ENCODE assay signal across 21 cellular contexts in genomic region chr1:98102369-98103030, GRCh38.
DNase-seq lines count a peak whose midpoint lies in the region; ATAC-seq lines count a peak whose summit lies in the region.
"Had no signal": no experiment of that assay in that cellular context is flagged by ENCODE, and none has a peak within 500 bp of the region (broad histone marks: within the 10 kb centered on the region; RNA-seq: fewer than 3 reads in every experiment).

No MANE protein-coding gene starts in this region.

- H3K9ac ChIP-seq in SK-N-MC (ENCODE audit: insufficient read length) (no peak overlapping the region), skeletal muscle satellite cell (ENCODE audit: low read depth, low read length) (no peak overlapping the region)
- H3K9ac ChIP-seq: BLaER1 treated with 17β-estradiol and CSF1 and Interleukin-3, amounts not matched to agents 10 nM and 100 nM; parathyroid adenoma had no signal

- peak overlapping the region; percentile 15 for H3K4me2 ChIP-seq in skeletal muscle satellite cell (ENCODE audit: low read length)
- H3K4me2 ChIP-seq: BLaER1 treated with 17β-estradiol and CSF1 and Interleukin-3, amounts not matched to agents 10 nM and 100 nM had no signal

- no peaks in the 10 kb centered on the region for H3K27me3 ChIP-seq in skeletal muscle satellite cell (ENCODE audit: control insufficient read depth, insufficient read depth, low read length)
- H3K27me3 ChIP-seq: BLaER1 treated with 17β-estradiol and CSF1 and Interleukin-3, amounts not matched to agents 10 nM and 100 nM; esophagus squamous epithelium; sigmoid colon; stomach had no signal

- H3K9me3 ChIP-seq in SK-N-MC (ENCODE audit: low read depth, low read length) (no peaks in the 10 kb centered on the region), skeletal muscle satellite cell (replicated peaks; ENCODE audit: low read length) (peaks cover 4% of the 10 kb centered on the region)

- peaks cover 20% of the 10 kb centered on the region for H3K4me1 ChIP-seq in skeletal muscle satellite cell (ENCODE audit: control insufficient read depth, insufficient read depth, low read length)
- H3K4me1 ChIP-seq: BLaER1 treated with 17β-estradiol and CSF1 and Interleukin-3, amounts not matched to agents 10 nM and 100 nM; parathyroid adenoma; sigmoid colon had no signal

- DNase-seq in HCEC 1CT, result peak; percentile 42
- DNase-seq in SK-N-MC (ENCODE audit: low read depth, low spot score), result no peak
- DNase-seq in fibroblast of peridontal ligament (ENCODE audit: extremely low read depth), result peak; percentile 54
- DNase-seq in cerebellum (ENCODE audit: low spot score), result no peak
- DNase-seq in DMS53 (lab: John Stamatoyannopoulos, UW), result no peak
- DNase-seq: activated CD4-positive, alpha-beta T cell treated with anti-CD3 and anti-CD28 coated beads, Interleukin-2, amount 50 U/mL, for 4 hours; activated gamma-delta T cell; effector CD8-positive, alpha-beta T cell; esophagus squamous epithelium; left colon; MV-4-11; NCI-H2029 treated with DMSO at 0.1 percent for 48 hours; Right ventricle myocardium superior; sigmoid colon; stimulated activated CD4-positive, alpha-beta T cell treated with anti-CD3 and anti-CD28 coated beads, Interleukin-2, amount 100 ng/mL, for 48 hours; stomach had no signal

- H3K36me3 ChIP-seq in SK-N-MC (ENCODE audit: insufficient read depth, low read length), result no peaks in the 10 kb centered on the region
- no peaks in the 10 kb centered on the region for H3K36me3 ChIP-seq in skeletal muscle satellite cell (ENCODE audit: insufficient read depth, low read length)
- H3K36me3 ChIP-seq: BLaER1 treated with 17β-estradiol and CSF1 and Interleukin-3, amounts not matched to agents 10 nM and 100 nM; esophagus squamous epithelium; sigmoid colon; stomach had no signal

- no peak for ATAC-seq in GM19351 (IDR thresholded peaks at IDR 0.05; ENCODE audit: unreplicated experiment)
- ATAC-seq: left colon; natural killer cell treated with Interleukin-12 subunit alpha and Interleukin-12 subunit beta and Interleukin-15 and Interleukin-18, amount 100 ng/mL, for 72 hours had no signal

- H3K4me3 ChIP-seq in SK-N-MC, result no peak overlapping the region
- no peak overlapping the region for H3K4me3 ChIP-seq in skeletal muscle satellite cell (ENCODE audit: low read length)
- H3K4me3 ChIP-seq: BLaER1 treated with 17β-estradiol and CSF1 and Interleukin-3, amounts not matched to agents 10 nM and 100 nM; esophagus squamous epithelium; sigmoid colon; stomach had no signal

- peak overlapping the region; percentile 37; the same call in 1 of the 2 replicates for H3K27ac ChIP-seq in SK-N-MC
- H3K27ac ChIP-seq: BLaER1 treated with 17β-estradiol and CSF1 and Interleukin-3, amounts not matched to agents 10 nM and 100 nM; esophagus squamous epithelium; parathyroid adenoma; sigmoid colon; stomach had no signal

Comparison
In these comparisons a context has a peak if more than half of its experiments do, and no peak if none do; other contexts are left out.
1. DNase-seq: peak in HCEC 1CT (single experiment) and fibroblast of peridontal ligament (single experiment); none in SK-N-MC (single experiment), cerebellum (single experiment) and DMS53 (single experiment).